Comparison of ENCODE assay signal across 38 cellular contexts in the genomic region with DNA sequence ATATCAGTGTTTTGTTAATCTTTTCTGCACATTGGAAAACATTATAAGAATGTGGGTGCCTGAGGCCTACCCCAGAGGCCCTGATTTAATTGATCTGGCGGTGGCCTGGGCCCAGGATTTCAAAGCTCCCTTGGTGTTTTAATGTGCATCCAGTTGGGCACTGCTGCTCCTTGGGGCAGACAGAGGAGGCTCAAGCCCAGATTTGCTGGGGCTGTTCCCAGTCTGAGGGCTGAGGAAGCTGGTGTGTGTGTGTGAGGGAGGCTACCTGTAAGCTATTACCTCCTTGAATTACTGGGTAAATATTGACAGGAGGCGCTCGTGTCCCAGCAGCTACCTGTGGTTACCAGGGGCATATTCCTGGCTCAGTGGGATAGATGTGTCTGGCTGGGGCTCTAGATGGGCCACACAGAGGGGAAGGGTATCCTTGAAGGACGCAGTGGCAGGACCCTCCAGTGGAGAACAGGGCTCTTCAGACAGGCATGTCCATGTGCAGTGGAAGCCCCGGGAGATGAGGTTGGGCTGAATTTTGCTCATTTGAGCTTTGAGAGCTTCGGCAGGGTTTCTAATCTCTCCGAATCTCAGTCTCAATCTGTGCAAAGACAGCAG.
"Had no signal": no experiment of that assay in that cellular context is flagged by ENCODE, and none has a peak within 500 bp of the region (broad histone marks: within the 10 kb centered on the region; RNA-seq: fewer than 3 reads in every experiment).

No MANE protein-coding gene starts in this region.

- H3K9me3 ChIP-seq: adrenal gland, body of pancreas had no signal

- H3K27ac Mint-ChIP-seq: activated CD4-positive, alpha-beta T cell treated with anti-CD3 and anti-CD28 coated beads for 36 hours; activated CD4-positive, alpha-beta T cell treated with anti-CD3 and anti-CD28 coated beads, Interleukin-2, amount 10 ng/mL, durations not matched to agents 7 days and 5 days; activated CD8-positive, alpha-beta T cell treated with anti-CD3 and anti-CD28 coated beads for 36 hours; activated naive CD4-positive, alpha-beta T cell treated with anti-CD3 and anti-CD28 coated beads for 36 hours; activated naive CD4-positive, alpha-beta T cell treated with anti-CD3 and anti-CD28 coated beads, Interleukin-2, amount 50 U/mL, for 72 hours; activated naive CD8-positive, alpha-beta T cell treated with anti-CD3 and anti-CD28 coated beads for 36 hours; activated T-cell treated with anti-CD3 and anti-CD28 coated beads, Interleukin-2, amount 50 U/mL, for 72 hours; activated T-helper 1 cell treated with anti-CD3 and anti-CD28 coated beads, Interleukin-12 subunit alpha, Interleukin-12 subunit beta, Interleukin-2, Interleukin-4 antibody, amounts not matched to agents 30 ng/mL and 10 ng/mL and 1 ng/mL, durations not matched to agents 14 hours and 24 hours and 36 hours; activated T-helper 17 cell treated with anti-CD3 and anti-CD28 coated beads, Interleukin-2, amount 50 U/mL, for 72 hours; T-helper 1 cell treated with Interleukin-12 subunit alpha and Interleukin-12 subunit beta and Interleukin-4 antibody, amounts not matched to agents 30 μg/mL and 1 μg/mL, for 36 hours; T-helper 2 cell treated with Interferon-gamma antibody and Interleukin-4, amounts not matched to agents 5 μg/mL and 100 μg/mL, for 36 hours; WTC11 had no signal

- H3K4me1 Mint-ChIP-seq: activated CD4-positive, alpha-beta T cell treated with anti-CD3 and anti-CD28 coated beads for 36 hours; activated CD4-positive, alpha-beta T cell treated with anti-CD3 and anti-CD28 coated beads, Interleukin-2, amount 10 ng/mL, durations not matched to agents 7 days and 5 days; activated naive CD8-positive, alpha-beta T cell treated with anti-CD3 and anti-CD28 coated beads for 36 hours; activated T-helper 17 cell treated with anti-CD3 and anti-CD28 coated beads, Interleukin-2, amount 50 U/mL, for 72 hours; WTC11 had no signal

- H3K4me3 ChIP-seq: adrenal gland, body of pancreas, breast epithelium had no signal

- H3K27me3 Mint-ChIP-seq: activated CD4-positive, alpha-beta T cell treated with anti-CD3 and anti-CD28 coated beads for 36 hours; activated CD4-positive, alpha-beta T cell treated with anti-CD3 and anti-CD28 coated beads, Interleukin-2, amount 10 ng/mL, durations not matched to agents 7 days and 5 days; activated CD8-positive, alpha-beta T cell treated with anti-CD3 and anti-CD28 coated beads for 36 hours; activated naive CD8-positive, alpha-beta T cell treated with anti-CD3 and anti-CD28 coated beads for 36 hours; activated T-helper 17 cell treated with anti-CD3 and anti-CD28 coated beads, Interleukin-2, amount 50 U/mL, for 72 hours had no signal

- H3K36me3 Mint-ChIP-seq: activated naive CD8-positive, alpha-beta T cell treated with anti-CD3 and anti-CD28 coated beads for 36 hours had no signal

- H3K4me3 Mint-ChIP-seq: activated CD4-positive, alpha-beta T cell treated with anti-CD3 and anti-CD28 coated beads for 36 hours; activated CD4-positive, alpha-beta T cell treated with anti-CD3 and anti-CD28 coated beads, Interleukin-2, amount 10 ng/mL, durations not matched to agents 7 days and 5 days; activated CD8-positive, alpha-beta T cell treated with anti-CD3 and anti-CD28 coated beads for 36 hours; activated naive CD4-positive, alpha-beta T cell treated with anti-CD3 and anti-CD28 coated beads for 36 hours; activated naive CD8-positive, alpha-beta T cell treated with anti-CD3 and anti-CD28 coated beads for 36 hours; activated T-cell treated with anti-CD3 and anti-CD28 coated beads, Interleukin-2, amount 50 U/mL, for 4 hours; activated T-cell treated with anti-CD3 and anti-CD28 coated beads, Interleukin-2, amount 50 U/mL, for 72 hours; activated T-helper 1 cell treated with anti-CD3 and anti-CD28 coated beads, Interleukin-12 subunit alpha, Interleukin-12 subunit beta, Interleukin-2, Interleukin-4 antibody, amounts not matched to agents 30 ng/mL and 10 ng/mL and 1 ng/mL, durations not matched to agents 14 hours and 24 hours and 36 hours; activated T-helper 17 cell treated with anti-CD3 and anti-CD28 coated beads, Interleukin-2, amount 50 U/mL, for 72 hours; T-helper 1 cell treated with Interleukin-12 subunit alpha and Interleukin-12 subunit beta and Interleukin-4 antibody, amounts not matched to agents 30 μg/mL and 1 μg/mL, for 36 hours; T-helper 2 cell treated with Interferon-gamma antibody and Interleukin-4, amounts not matched to agents 5 μg/mL and 100 μg/mL, for 36 hours; WTC11 had no signal

- ATAC-seq: activated CD4-positive, alpha-beta T cell treated with anti-CD3 and anti-CD28 coated beads for 36 hours; activated CD4-positive, CD25-positive, alpha-beta regulatory T cell treated with anti-CD3 and anti-CD28 coated beads, Interleukin-2, amount 50 U/mL, for 24 hours; activated CD8-positive, alpha-beta T cell treated with anti-CD3 and anti-CD28 coated beads for 36 hours; activated naive CD4-positive, alpha-beta T cell treated with anti-CD3 and anti-CD28 coated beads, Interleukin-2, amount 50 U/mL, for 72 hours; activated T-cell treated with anti-CD3 and anti-CD28 coated beads, Interleukin-2, amount 50 U/mL, for 4 hours; activated T-cell treated with anti-CD3 and anti-CD28 coated beads, Interleukin-2, amount 50 U/mL, for 72 hours; activated T-helper 17 cell treated with anti-CD3 and anti-CD28 coated beads, Interleukin-2, amount 50 U/mL, for 72 hours; body of pancreas; WTC11 had no signal

- H3K27me3 ChIP-seq: adrenal gland, body of pancreas, brain microvascular endothelial cell, breast epithelium had no signal

- H3K36me3 ChIP-seq: adrenal gland, brain microvascular endothelial cell, breast epithelium had no signal

- H3K27ac ChIP-seq: adrenal gland, body of pancreas, brain microvascular endothelial cell, breast epithelium, VCaP had no signal

- DNase-seq: activated CD4-positive, alpha-beta T cell treated with anti-CD3 and anti-CD28 coated beads for 1 hour; activated CD4-positive, alpha-beta T cell treated with anti-CD3 and anti-CD28 coated beads for 36 hours; activated CD4-positive, alpha-beta T cell treated with anti-CD3 and anti-CD28 coated beads for 48 hours; activated CD4-positive, alpha-beta T cell treated with anti-CD3 and anti-CD28 coated beads, Interleukin-2, amount 10 ng/mL, durations not matched to agents 7 days and 5 days; activated CD4-positive, alpha-beta T cell treated with anti-CD3 and anti-CD28 coated beads, Interleukin-2, amount 50 U/mL, for 48 hours; activated CD4-positive, CD25-positive, alpha-beta regulatory T cell; activated CD8-positive, alpha-beta memory T cell treated with anti-CD3 and anti-CD28 coated beads, Interleukin-2, amount 50 U/mL, for 4 hours; activated CD8-positive, alpha-beta T cell treated with anti-CD3 and anti-CD28 coated beads for 36 hours; activated effector memory CD4-positive, alpha-beta T cell treated with anti-CD3 and anti-CD28 coated beads, Interleukin-2, amount 50 U/mL, for 16 hours; activated gamma-delta T cell treated with Interleukin-2 at 50 U/mL for 16 hours; activated naive CD4-positive, alpha-beta T cell; activated naive CD4-positive, alpha-beta T cell treated with anti-CD3 and anti-CD28 coated beads for 36 hours; activated naive CD4-positive, alpha-beta T cell treated with anti-CD3 and anti-CD28 coated beads, Interleukin-2, amount 50 U/mL, for 16 hours; activated naive CD8-positive, alpha-beta T cell treated with anti-CD3 and anti-CD28 coated beads for 36 hours; activated T-cell treated with anti-CD3 and anti-CD28 coated beads for 4 hours; activated T-cell treated with anti-CD3 and anti-CD28 coated beads, Interleukin-2, amount 50 U/mL, for 1 hour; activated T-cell treated with anti-CD3 and anti-CD28 coated beads, Interleukin-2, amount 50 U/mL, for 4 hours; activated T-cell treated with anti-CD3 and anti-CD28 coated beads, Interleukin-2, amount 50 U/mL, for 72 hours; adrenal gland; amniotic stem cell; aorta; body of pancreas; brain microvascular endothelial cell; central memory CD4-positive, alpha-beta T cell; cerebellar nuclear complex; SW 1271; T-helper 1 cell; T-helper 2 cell; T-helper 9 cell had no signal
